Comparison of ENCODE assay signal across 8 cellular contexts in genomic region chr1:150875197-150876110, GRCh38. TPM values are rescaled to one million over a fixed set of nuclear protein-coding genes. Genes with fewer than 3 reads are reported as not detected.
A peak's percentile ranks its signal among the peaks of the same experiment; 100 is the strongest.
DNase-seq lines count a peak whose midpoint lies in the region; ATAC-seq and TF ChIP-seq lines count a peak whose summit lies in the region.

No MANE protein-coding gene starts in this region.

- POLR2A ChIA-PET in activated CD4-positive, alpha-beta T cell treated with anti-CD3 and anti-CD28 coated beads, Interleukin-2, amount 10 ng/mL, durations not matched to agents 7 days and 5 days (lab: Charles Lee) = no interaction called here
- POLR2A ChIA-PET in naive thymus-derived CD4-positive, alpha-beta T cell (lab: Charles Lee) = interaction anchor here (0.6 to 1.4 kb wide), 2 partner anchors 16 to 989 kb away, joined by 3 read pairs; a partner anchor contains a TSS

- H3K27me3 Mint-ChIP-seq in activated CD4-positive, alpha-beta T cell treated with anti-CD3 and anti-CD28 coated beads, Interleukin-2, amount 10 ng/mL, durations not matched to agents 7 days and 5 days = no peaks in the 10 kb centered on the region
- no peaks in the 10 kb centered on the region for H3K27me3 Mint-ChIP-seq in endodermal cell (ENCODE audit: insufficient read depth)
- H3K27me3 Mint-ChIP-seq in naive thymus-derived CD4-positive, alpha-beta T cell = no peaks in the 10 kb centered on the region

- peaks cover 26% of the 10 kb centered on the region for H3K36me3 Mint-ChIP-seq in activated CD4-positive, alpha-beta T cell treated with anti-CD3 and anti-CD28 coated beads, Interleukin-2, amount 10 ng/mL, durations not matched to agents 7 days and 5 days (ENCODE audit: low read depth)
- H3K36me3 Mint-ChIP-seq in endodermal cell (ENCODE audit: low read depth) = peaks cover 24% of the 10 kb centered on the region
- H3K36me3 Mint-ChIP-seq in naive thymus-derived CD4-positive, alpha-beta T cell = peaks cover 0 to 17% (median 8%) of the 10 kb centered on the region in 5 donors

- intact Hi-C loops in naive thymus-derived CD4-positive, alpha-beta T cell (cut with micrococcal nuclease) = loop anchor here (1.0 to 5.0 kb wide), 15 partner anchors 10 to 639 kb away; partner anchors contain the start of genes ENSA (in 2 of the 2), GOLPH3L (in 2 of the 2), SETDB1 (in 2 of the 2) and ANP32E (in 1 of the 2)

- ATAC-seq in naive thymus-derived CD4-positive, alpha-beta T cell = no peak
- ATAC-seq in GM18909 (IDR thresholded peaks at IDR 0.05; ENCODE audit: poor library complexity, unreplicated experiment) (no peak), GM21529 (IDR thresholded peaks at IDR 0.05; ENCODE audit: unreplicated experiment) (no peak)

- CTCF ChIA-PET in activated CD4-positive, alpha-beta T cell treated with anti-CD3 and anti-CD28 coated beads, Interleukin-2, amount 10 ng/mL, durations not matched to agents 7 days and 5 days (lab: Charles Lee) = no interaction called here
- CTCF ChIA-PET in naive thymus-derived CD4-positive, alpha-beta T cell (lab: Charles Lee) = no interaction called here

- peaks cover 34% of the 10 kb centered on the region for H3K4me1 Mint-ChIP-seq in activated CD4-positive, alpha-beta T cell treated with anti-CD3 and anti-CD28 coated beads, Interleukin-2, amount 10 ng/mL, durations not matched to agents 7 days and 5 days
- peaks cover 20% of the 10 kb centered on the region for H3K4me1 Mint-ChIP-seq in endodermal cell
- peaks cover 13 to 51% (median 40%) of the 10 kb centered on the region in 7 donors for H3K4me1 Mint-ChIP-seq in naive thymus-derived CD4-positive, alpha-beta T cell

- WGBS in endodermal cell (ENCODE audit: insufficient coverage in 1 of 2, insufficient read length in 1 of 2), 2 experiments = 17 to 52% methylated on average over 4 to 14 of the region's 17 CpGs

- no peaks in the 10 kb centered on the region for H3K9me3 Mint-ChIP-seq in activated CD4-positive, alpha-beta T cell treated with anti-CD3 and anti-CD28 coated beads, Interleukin-2, amount 10 ng/mL, durations not matched to agents 7 days and 5 days
- H3K9me3 Mint-ChIP-seq in endodermal cell = no peaks in the 10 kb centered on the region
- no peaks in the 10 kb centered on the region for H3K9me3 Mint-ChIP-seq in naive thymus-derived CD4-positive, alpha-beta T cell

- peaks cover 4% of the 10 kb centered on the region; the same call in 1 of the 2 replicates for H3K36me3 ChIP-seq in SJSA1
- H3K36me3 ChIP-seq in endodermal cell (ENCODE audit: control insufficient read depth, insufficient read depth, low read length) = peaks cover 20% of the 10 kb centered on the region
- peaks cover 0 to 5% (median 0%) of the 10 kb centered on the region in 3 experiments for H3K36me3 ChIP-seq in naive thymus-derived CD4-positive, alpha-beta T cell (ENCODE audit: control insufficient read depth in 2 of 3, insufficient read depth in 3 of 3, low read length in 3 of 3)

- no peaks in the 10 kb centered on the region for H3K9me3 ChIP-seq in SJSA1 (replicated peaks)
- H3K9me3 ChIP-seq in endodermal cell (ENCODE audit: control insufficient read depth, low read length) = no peaks in the 10 kb centered on the region
- no peaks in the 10 kb centered on the region for H3K9me3 ChIP-seq in naive thymus-derived CD4-positive, alpha-beta T cell (ENCODE audit: control insufficient read depth in 2 of 3, low read length in 3 of 3)

- peak overlapping the region; percentile 39 for H3K27ac ChIP-seq in SJSA1
- H3K27ac ChIP-seq in endodermal cell (ENCODE audit: low read depth, low read length) = peak overlapping the region; percentile 95
- peak overlapping the region; percentile 83 for H3K27ac ChIP-seq in naive thymus-derived CD4-positive, alpha-beta T cell (ENCODE audit: low read depth, low read length)

- H3K4me1 ChIP-seq in SJSA1 (replicated peaks) (peaks cover 12% of the 10 kb centered on the region; the same call in 1 of the 2 replicates), endodermal cell (ENCODE audit: control insufficient read depth, insufficient read depth, low read length) (no peaks in the 10 kb centered on the region)
- peaks cover 0 to 19% of the 10 kb centered on the region in 2 donors for H3K4me1 ChIP-seq in naive thymus-derived CD4-positive, alpha-beta T cell (ENCODE audit: control insufficient read depth in 2 of 2, insufficient read depth in 2 of 2, low read length in 2 of 2)

- H3K9ac ChIP-seq in endodermal cell (ENCODE audit: extremely low read depth, low read length, poor library complexity, severe bottlenecking) = peak overlapping the region; percentile 86

- no peak for TF ChIP-seq CTCF in endodermal cell (conservative IDR thresholded peaks at IDR 0.05)

- DNase-seq in activated CD4-positive, alpha-beta T cell treated with anti-CD3 and anti-CD28 coated beads, Interleukin-2, amount 10 ng/mL, durations not matched to agents 7 days and 5 days = peak; percentile 20
- no peak for DNase-seq in activated CD4-positive, alpha-beta T cell treated with anti-CD3 and anti-CD28 coated beads for 48 hours
- DNase-seq in SJSA1 (ENCODE audit: low read depth in 1 of 2, low spot score in 2 of 2) (no peak), endodermal cell (no peak), H4 (ENCODE audit: low spot score) (no peak)
- peak in 3 of 9 donors; percentile 7 to 24 (median 8) for DNase-seq in naive thymus-derived CD4-positive, alpha-beta T cell

- peak overlapping the region; percentile 94 for H3K27ac Mint-ChIP-seq in activated CD4-positive, alpha-beta T cell treated with anti-CD3 and anti-CD28 coated beads, Interleukin-2, amount 10 ng/mL, durations not matched to agents 7 days and 5 days
- peak overlapping the region; percentile 87 for H3K27ac Mint-ChIP-seq in endodermal cell
- H3K27ac Mint-ChIP-seq in naive thymus-derived CD4-positive, alpha-beta T cell = peak overlapping the region; percentile 89 to 97 (median 94)

- H3K4me3 ChIP-seq in SJSA1 (peak overlapping the region; percentile 51), endodermal cell (ENCODE audit: low read length) (peak overlapping the region; percentile 100)
- peak overlapping the region; percentile 68 for H3K4me3 ChIP-seq in naive thymus-derived CD4-positive, alpha-beta T cell (ENCODE audit: low read length)

- H3K4me3 Mint-ChIP-seq in activated CD4-positive, alpha-beta T cell treated with anti-CD3 and anti-CD28 coated beads, Interleukin-2, amount 10 ng/mL, durations not matched to agents 7 days and 5 days = peak overlapping the region; percentile 95
- H3K4me3 Mint-ChIP-seq in endodermal cell = peak overlapping the region; percentile 80
- peak overlapping the region; percentile 87 to 96 (median 95) for H3K4me3 Mint-ChIP-seq in naive thymus-derived CD4-positive, alpha-beta T cell

- H3K27me3 ChIP-seq in SJSA1 (replicated peaks) = no peaks in the 10 kb centered on the region
- no peaks in the 10 kb centered on the region for H3K27me3 ChIP-seq in endodermal cell (ENCODE audit: control insufficient read depth, insufficient read depth, low read length, poor library complexity, severe bottlenecking)
- no peaks in the 10 kb centered on the region for H3K27me3 ChIP-seq in naive thymus-derived CD4-positive, alpha-beta T cell (ENCODE audit: control insufficient read depth in 2 of 2, insufficient read depth in 2 of 2, low read length in 2 of 2)

RNA-seq across cellular contexts. Expression of gene ARNT, which starts 0.9 kb away (rescaled TPM):
- 10 to 100 TPM; 38.6 to 40.5 TPM for total RNA-seq in activated CD4-positive, alpha-beta T cell treated with anti-CD3 and anti-CD28 coated beads, Interleukin-2, amount 10 ng/mL, durations not matched to agents 7 days and 5 days
- 33.2 and 49.7 TPM in 2 replicates for total RNA-seq in SJSA1 (2014; rRNA removed; shearing (Covaris generic))
- total RNA-seq in endodermal cell = 10 to 100 TPM; 39.6 to 44.6 TPM
- 35.0 TPM for polyA plus RNA-seq in endodermal cell (2013, experiment 1 of 2)
- 36.1 TPM for polyA plus RNA-seq in endodermal cell (2013, experiment 2 of 2)
- total RNA-seq in naive thymus-derived CD4-positive, alpha-beta T cell = 10 to 100 TPM; 29.4 to 48.4 (median 38.3) TPM
- polyA plus RNA-seq in naive thymus-derived CD4-positive, alpha-beta T cell = 10 to 100 TPM; 21.3 to 31.4 TPM
- 13.0 and 13.7 TPM in 2 replicates for total RNA-seq in H4 (2014; rRNA removed; shearing (Covaris generic))

RNA-seq across cellular contexts. Expression of gene CTXND2, which starts 11.5 kb away (rescaled TPM):
- not detected for total RNA-seq in activated CD4-positive, alpha-beta T cell treated with anti-CD3 and anti-CD28 coated beads, Interleukin-2, amount 10 ng/mL, durations not matched to agents 7 days and 5 days
- not detected in 2 replicates for total RNA-seq in SJSA1 (2014; rRNA removed; shearing (Covaris generic))
- not detected for total RNA-seq in endodermal cell
- not detected for polyA plus RNA-seq in endodermal cell (2013, experiment 1 of 2)
- polyA plus RNA-seq in endodermal cell (2013, experiment 2 of 2) = not detected
- not detected for total RNA-seq in naive thymus-derived CD4-positive, alpha-beta T cell
- polyA plus RNA-seq in naive thymus-derived CD4-positive, alpha-beta T cell = not detected
- total RNA-seq in H4 (2014; rRNA removed; shearing (Covaris generic)) = not detected in 2 replicates

RNA-seq across cellular contexts. Expression of gene SETDB1, which starts 50.7 kb away (rescaled TPM):
- 10 to 100 TPM; 51.1 to 58.1 TPM for total RNA-seq in activated CD4-positive, alpha-beta T cell treated with anti-CD3 and anti-CD28 coated beads, Interleukin-2, amount 10 ng/mL, durations not matched to agents 7 days and 5 days
- 21.0 and 30.6 TPM in 2 replicates for total RNA-seq in SJSA1 (2014; rRNA removed; shearing (Covaris generic))
- 10 to 100 TPM; 68.6 to 73.5 TPM for total RNA-seq in endodermal cell
- polyA plus RNA-seq in endodermal cell (2013, experiment 1 of 2) = 54.5 TPM
- polyA plus RNA-seq in endodermal cell (2013, experiment 2 of 2) = 48.1 TPM
- 10 to 100 TPM; 57.3 to 94.9 (median 61.7) TPM for total RNA-seq in naive thymus-derived CD4-positive, alpha-beta T cell
- polyA plus RNA-seq in naive thymus-derived CD4-positive, alpha-beta T cell = 10 to 100 TPM; 13.4 to 16.7 TPM
- 15.9 and 26.2 TPM in 2 replicates for total RNA-seq in H4 (2014; rRNA removed; shearing (Covaris generic))

Comparison
In these comparisons a context has a peak if more than half of its experiments do, and no peak if none do; other contexts are left out.
1. H3K27ac ChIP-seq: peak in every context shown above with its lines; median percentile 95 in endodermal cell; 83 in naive thymus-derived CD4-positive, alpha-beta T cell; 39 in SJSA1.